Comparison of ENCODE assay signal across 22 cellular contexts in genomic region chr7:12985228-12985627, GRCh38.
"Had no signal": no experiment of that assay in that cellular context is flagged by ENCODE, and none has a peak within 500 bp of the region (broad histone marks: within the 10 kb centered on the region; RNA-seq: fewer than 3 reads in every experiment).

No MANE protein-coding gene starts in this region.

- H3K4me3 ChIP-seq: testis, transverse colon had no signal

- H3K4me1 Mint-ChIP-seq: activated naive CD4-positive, alpha-beta T cell treated with anti-CD3 and anti-CD28 coated beads, Interleukin-2, amount 50 U/mL, for 24 hours; activated naive CD8-positive, alpha-beta T cell treated with anti-CD3 and anti-CD28 coated beads, Interleukin-2, amount 50 U/mL, for 24 hours; natural killer cell had no signal

- H3K27me3 ChIP-seq: testis, transverse colon had no signal

- H3K36me3 ChIP-seq: transverse colon had no signal

- H3K27ac Mint-ChIP-seq: activated CD8-positive, alpha-beta T cell treated with anti-CD3 and anti-CD28 coated beads for 36 hours; activated naive CD4-positive, alpha-beta T cell treated with anti-CD3 and anti-CD28 coated beads, Interleukin-2, amount 50 U/mL, for 24 hours; activated naive CD8-positive, alpha-beta T cell treated with anti-CD3 and anti-CD28 coated beads, Interleukin-2, amount 50 U/mL, for 24 hours; activated T-helper 2 cell treated with anti-CD3 and anti-CD28 coated beads, Interferon-gamma antibody, Interleukin-2, Interleukin-4, amounts not matched to agents 10 μg/mL and 5 μg/mL and 100 μg/mL, durations not matched to agents 14 hours and 24 hours and 36 hours; effector memory CD8-positive, alpha-beta T cell; natural killer cell had no signal

- ATAC-seq: activated CD8-positive, alpha-beta T cell treated with anti-CD3 and anti-CD28 coated beads for 36 hours; activated naive CD8-positive, alpha-beta T cell treated with anti-CD3 and anti-CD28 coated beads, Interleukin-2, amount 50 U/mL, for 24 hours; effector memory CD8-positive, alpha-beta T cell; natural killer cell; right cardiac atrium; stimulated activated naive CD8-positive, alpha-beta T cell treated with anti-CD3 and anti-CD28 coated beads, Interleukin-15, Interleukin-2, amounts not matched to agents 100 U/mL and 50 U/mL, for 24 hours had no signal

- H3K27ac ChIP-seq: testis, transverse colon had no signal

- H3K9me3 Mint-ChIP-seq: activated CD8-positive, alpha-beta T cell treated with anti-CD3 and anti-CD28 coated beads for 36 hours; activated naive CD4-positive, alpha-beta T cell treated with anti-CD3 and anti-CD28 coated beads, Interleukin-2, amount 50 U/mL, for 24 hours; activated naive CD8-positive, alpha-beta T cell treated with anti-CD3 and anti-CD28 coated beads, Interleukin-2, amount 50 U/mL, for 24 hours; activated T-helper 2 cell treated with anti-CD3 and anti-CD28 coated beads, Interferon-gamma antibody, Interleukin-2, Interleukin-4, amounts not matched to agents 10 μg/mL and 5 μg/mL and 100 μg/mL, durations not matched to agents 14 hours and 24 hours and 36 hours had no signal

- H3K4me3 Mint-ChIP-seq: activated CD8-positive, alpha-beta T cell treated with anti-CD3 and anti-CD28 coated beads for 36 hours; activated naive CD4-positive, alpha-beta T cell treated with anti-CD3 and anti-CD28 coated beads, Interleukin-2, amount 50 U/mL, for 24 hours; activated naive CD8-positive, alpha-beta T cell treated with anti-CD3 and anti-CD28 coated beads, Interleukin-2, amount 50 U/mL, for 24 hours; effector memory CD8-positive, alpha-beta T cell; natural killer cell had no signal

- FAIRE-seq: endothelial cell of umbilical vein, urothelium cell line had no signal

- DNase-seq: activated CD4-positive, alpha-beta T cell treated with anti-CD3 and anti-CD28 coated beads, Interleukin-2, amount 50 U/mL, for 1 hour; activated CD8-positive, alpha-beta T cell treated with anti-CD3 and anti-CD28 coated beads for 36 hours; activated naive CD8-positive, alpha-beta T cell treated with anti-CD3 and anti-CD28 coated beads, Interleukin-2, amount 50 U/mL, for 24 hours; activated T-cell treated with anti-CD3 and anti-CD28 coated beads, Interleukin-2, amount 50 U/mL, for 48 hours; amygdala; caudate nucleus; cortex of kidney; effector memory CD8-positive, alpha-beta T cell; head of caudate nucleus; hypothalamus; natural killer cell; posterior cingulate gyrus; right cardiac atrium; stimulated activated CD4-positive, alpha-beta T cell treated with anti-CD3 and anti-CD28 coated beads, Interleukin-2, amount 100 ng/mL, for 48 hours; stimulated activated naive CD8-positive, alpha-beta T cell treated with anti-CD3 and anti-CD28 coated beads, Interleukin-15, Interleukin-2, amounts not matched to agents 100 U/mL and 50 U/mL, for 24 hours; T-helper 2 cell; testis; transverse colon had no signal

- H3K4me1 ChIP-seq: testis, transverse colon had no signal

- H3K27me3 Mint-ChIP-seq: activated naive CD8-positive, alpha-beta T cell treated with anti-CD3 and anti-CD28 coated beads, Interleukin-2, amount 50 U/mL, for 24 hours had no signal

- H3K9me3 ChIP-seq: testis, transverse colon had no signal

- H3K36me3 Mint-ChIP-seq: activated naive CD4-positive, alpha-beta T cell treated with anti-CD3 and anti-CD28 coated beads, Interleukin-2, amount 50 U/mL, for 24 hours; natural killer cell had no signal
